In the genomic region with DNA sequence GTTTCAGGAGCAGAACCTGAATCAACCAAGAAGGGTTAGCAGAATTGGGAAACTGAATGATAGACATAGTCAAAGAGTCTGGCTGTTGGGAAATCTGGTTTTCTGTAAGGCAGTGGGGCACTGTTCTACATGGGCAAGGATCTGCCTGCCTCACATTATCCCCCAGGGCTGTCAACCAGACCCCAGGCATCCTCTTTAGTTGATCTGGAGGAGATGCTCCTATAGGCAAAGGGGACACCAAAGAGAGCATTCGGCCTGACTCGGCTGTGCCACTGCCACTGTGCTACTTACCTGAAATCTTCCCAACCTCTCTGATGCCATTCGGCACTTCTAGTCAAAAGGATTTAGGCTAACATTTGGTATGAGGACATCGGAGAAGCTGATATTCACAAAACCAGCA, we compare ENCODE assay signal across 10 cellular contexts. TPM values are rescaled to one million over a fixed set of nuclear protein-coding genes. Genes with fewer than 3 reads are reported as not detected.
DNase-seq lines count a peak whose midpoint lies in the region; ATAC-seq and TF ChIP-seq lines count a peak whose summit lies in the region.
"Had no signal": no experiment of that assay in that cellular context is flagged by ENCODE, and none has a peak within 500 bp of the region (broad histone marks: within the 10 kb centered on the region; RNA-seq: fewer than 3 reads in every experiment).

No MANE protein-coding gene starts in this region.

- ATAC-seq in T-helper 17 cell (no peak), HG03378 (IDR thresholded peaks at IDR 0.05; ENCODE audit: unreplicated experiment) (no peak), GM18519 (IDR thresholded peaks at IDR 0.05; ENCODE audit: low FRiP score, unreplicated experiment) (no peak)
- ATAC-seq: activated CD4-positive, CD25-positive, alpha-beta regulatory T cell treated with anti-CD3 and anti-CD28 coated beads, Interleukin-2, amount 50 U/mL, for 24 hours had no signal

- H3K27ac Mint-ChIP-seq in activated T-cell treated with anti-CD3 and anti-CD28 coated beads, Interleukin-2, amount 50 U/mL, for 24 hours = peak overlapping the region; percentile 80
- H3K27ac Mint-ChIP-seq in T-helper 17 cell = peak overlapping the region; percentile 99

- H3K36me3 ChIP-seq in esophagus squamous epithelium (peaks cover 0 to 66% (median 25%) of the 10 kb centered on the region in 3 donors), stomach (peaks cover 33 to 65% (median 61%) of the 10 kb centered on the region in 4 donors)

- H3K9me3 ChIP-seq in T-helper 17 cell (ENCODE audit: control insufficient read depth, low read length, poor library complexity, severe bottlenecking) (no peaks in the 10 kb centered on the region), esophagus squamous epithelium (no peaks in the 10 kb centered on the region), stomach (no peaks in the 10 kb centered on the region)

- intact Hi-C loops in esophagus squamous epithelium (cut with DNase I) (loop anchor here (10.0 kb wide), 2 partner anchors 238 to 528 kb away; partner anchors contain the start of genes ALKBH2 and UNG), stomach (cut with DNase I; ENCODE audit: low total_unique reads) (loop anchor here (5.0 to 10.0 kb wide), 2 partner anchors 56 to 238 kb away; no protein-coding TSS in a partner anchor)

- H3K27me3 ChIP-seq in esophagus squamous epithelium (no peaks in the 10 kb centered on the region), stomach (no peaks in the 10 kb centered on the region)

- H3K4me3 ChIP-seq in esophagus squamous epithelium (no peak overlapping the region), stomach (no peak overlapping the region)

- no peak for DNase-seq in activated T-cell treated with anti-CD3 and anti-CD28 coated beads, Interleukin-2, amount 50 U/mL, for 24 hours
- no peak for DNase-seq in activated T-cell treated with anti-CD3 and anti-CD28 coated beads, Interleukin-2, amount 50 U/mL, for 1 hour
- DNase-seq in T-helper 17 cell (no peak), esophagus squamous epithelium (lab: John Stamatoyannopoulos, UW) (no peak), stomach (no peak), islet precursor cell (no peak)

- H3K9me3 Mint-ChIP-seq in activated T-cell treated with anti-CD3 and anti-CD28 coated beads, Interleukin-2, amount 50 U/mL, for 24 hours = no peaks in the 10 kb centered on the region

- no peak for TF ChIP-seq EP300 in stomach (IDR thresholded peaks at IDR 0.05)

- H3K4me1 Mint-ChIP-seq in activated T-cell treated with anti-CD3 and anti-CD28 coated beads, Interleukin-2, amount 50 U/mL, for 24 hours (ENCODE audit: low read depth) = peaks cover 80% of the 10 kb centered on the region
- peaks cover 31% of the 10 kb centered on the region for H3K4me1 Mint-ChIP-seq in T-helper 17 cell

- WGBS in esophagus squamous epithelium, 2 donors = 94% methylated on average over 2 of the region's 4 CpGs; no CpG with 5 or more reads in 1 of the 2 donors
- 90 to 97% (median 94%) methylated on average over 4 of the region's 4 CpGs for WGBS in stomach, 5 donors

- no peaks in the 10 kb centered on the region for H3K27me3 Mint-ChIP-seq in activated T-cell treated with anti-CD3 and anti-CD28 coated beads, Interleukin-2, amount 50 U/mL, for 24 hours
- H3K27me3 Mint-ChIP-seq in T-helper 17 cell = no peaks in the 10 kb centered on the region

- H3K27ac ChIP-seq in esophagus squamous epithelium = peak overlapping the region in 3 of 4 donors; percentile 4 to 56 (median 41)
- peak overlapping the region in 4 of 5 donors; percentile 37 to 96 (median 73) for H3K27ac ChIP-seq in stomach

- H3K36me3 Mint-ChIP-seq in activated T-cell treated with anti-CD3 and anti-CD28 coated beads, Interleukin-2, amount 50 U/mL, for 24 hours (ENCODE audit: low read depth) = peaks cover 84% of the 10 kb centered on the region
- peaks cover 4% of the 10 kb centered on the region for H3K36me3 Mint-ChIP-seq in T-helper 17 cell (ENCODE audit: low read depth)

- TF ChIP-seq CTCF in esophagus squamous epithelium (IDR thresholded peaks at IDR 0.05) (no peak), stomach (IDR thresholded peaks at IDR 0.05) (no peak)

- H3K4me1 ChIP-seq in esophagus squamous epithelium (peaks cover 4 to 56% (median 15%) of the 10 kb centered on the region in 3 donors), stomach (peaks cover 15 to 66% (median 38%) of the 10 kb centered on the region in 4 donors)

- TF ChIP-seq POLR2A in esophagus squamous epithelium (IDR thresholded peaks at IDR 0.05) (no peak), stomach (IDR thresholded peaks at IDR 0.05) (no peak)

- no peak overlapping the region for H3K4me3 Mint-ChIP-seq in activated T-cell treated with anti-CD3 and anti-CD28 coated beads, Interleukin-2, amount 50 U/mL, for 24 hours
- H3K4me3 Mint-ChIP-seq in T-helper 17 cell = no peak overlapping the region

RNA-seq across cellular contexts. Expression of gene ISCU, which starts 4.1 kb away (rescaled TPM):
- total RNA-seq in T-helper 17 cell = 100 to 1,000 TPM; 139 to 177 TPM
- total RNA-seq in esophagus squamous epithelium = 100 to 1,000 TPM in 1 of 4 donors, 10 to 100 TPM in 3; 50.7 to 132 (median 85.3) TPM
- total RNA-seq in stomach = 100 to 1,000 TPM in 3 of 5 donors, 10 to 100 TPM in 2; 83.3 to 251 (median 154) TPM
- polyA plus RNA-seq in stomach = 100 to 1,000 TPM; 140 to 256 (median 177) TPM

RNA-seq across cellular contexts. Expression of gene SART3, which starts 5.5 kb away (rescaled TPM):
- total RNA-seq in T-helper 17 cell = 100 to 1,000 TPM in 1 of 2 donors, 10 to 100 TPM in 1; 85.3 to 107 TPM
- 10 to 100 TPM; 37.0 to 68.7 (median 48.2) TPM for total RNA-seq in esophagus squamous epithelium
- 100 to 1,000 TPM in 1 of 5 donors, 10 to 100 TPM in 4; 47.2 to 106 (median 56.2) TPM for total RNA-seq in stomach
- 10 to 100 TPM; 11.7 to 12.4 (median 12.0) TPM for polyA plus RNA-seq in stomach

RNA-seq across cellular contexts. Expression of gene TMEM119, which starts 31.4 kb away (rescaled TPM):
- total RNA-seq in T-helper 17 cell = 1 to 10 TPM; 3.9 to 5.0 TPM
- total RNA-seq in esophagus squamous epithelium = 1 to 10 TPM in 3 of 4 donors, under 1 TPM in 1; 0.08 to 4.8 (median 2.0) TPM
- total RNA-seq in stomach = 10 to 100 TPM in 2 of 5 donors, under 1 TPM in 2, not detected in 1; 0.45 to 16.2 (median 6.0) TPM
- polyA plus RNA-seq in stomach = 10 to 100 TPM in 2 of 3 donors, 1 to 10 TPM in 1; 1.3 to 17.1 (median 14.8) TPM
- total RNA-seq: pulmonary artery endothelial cell had no signal

RNA-seq across cellular contexts. Expression of gene FICD, which starts 51.4 kb away (rescaled TPM):
- 1 to 10 TPM; 4.4 to 5.1 TPM for total RNA-seq in T-helper 17 cell
- 1 to 10 TPM; 1.6 to 4.0 (median 2.1) TPM for total RNA-seq in esophagus squamous epithelium
- 10 to 100 TPM in 3 of 5 donors, 1 to 10 TPM in 2; 2.3 to 26.3 (median 14.2) TPM for total RNA-seq in stomach
- polyA plus RNA-seq in stomach = 1 to 10 TPM; 1.2 to 3.7 (median 1.4) TPM
